In genomic region chr1:161432091-161432490, GRCh38 we compare ENCODE assay signal across 23 cellular contexts.
"Had no signal": no experiment of that assay in that cellular context is flagged by ENCODE, and none has a peak within 500 bp of the region (broad histone marks: within the 10 kb centered on the region; RNA-seq: fewer than 3 reads in every experiment).

No MANE protein-coding gene starts in this region.

- H3K36me3 ChIP-seq: neural progenitor cell, ovary, right lobe of liver, sigmoid colon, stomach, transverse colon, upper lobe of right lung, uterus had no signal

- H2AFZ ChIP-seq: neural progenitor cell, parathyroid adenoma had no signal

- DNase-seq: natural killer cell; occipital lobe; ovary; posterior cingulate gyrus; psoas muscle; right cardiac atrium; right lobe of liver; sigmoid colon; small intestine; stimulated activated CD4-positive, alpha-beta T cell treated with anti-CD3 and anti-CD28 coated beads, Interleukin-15, amount 100 ng/mL, for 24 hours; stimulated activated CD4-positive, alpha-beta T cell treated with anti-CD3 and anti-CD28 coated beads, Interleukin-2, amount 100 ng/mL, for 24 hours; stimulated activated CD4-positive, alpha-beta T cell treated with anti-CD3 and anti-CD28 coated beads, Interleukin-2, amount 100 ng/mL, for 48 hours; stimulated activated CD4-positive, alpha-beta T cell treated with anti-CD3 and anti-CD28 coated beads, Interleukin-4, amount 100 ng/mL, for 24 hours; stimulated activated naive B cell treated with anti-CD40 and anti-IgM and Interleukin-4, amounts not matched to agents 10 μg/mL and 1 μg/mL and 100 μg/mL, for 72 hours; stimulated activated naive CD4-positive, alpha-beta T cell treated with Interleukin-2 at 50 U/mL for 16 hours; stomach; tibial artery; transverse colon; upper lobe of right lung; uterus had no signal

- FAIRE-seq: small intestine had no signal

- H3K4me3 ChIP-seq: neural progenitor cell, ovary, psoas muscle, right lobe of liver, sigmoid colon, stomach, tibial artery, transverse colon, upper lobe of right lung, uterus had no signal

- H3K4me1 ChIP-seq: neural progenitor cell, parathyroid adenoma, psoas muscle, right lobe of liver, sigmoid colon, tibial artery, transverse colon, upper lobe of right lung, uterus had no signal

- H3K4me2 ChIP-seq: neural progenitor cell had no signal

- H3K9ac ChIP-seq: neural progenitor cell, parathyroid adenoma had no signal

- H3K27ac ChIP-seq: neural progenitor cell, ovary, parathyroid adenoma, psoas muscle, right lobe of liver, sigmoid colon, stomach, tibial artery, transverse colon, upper lobe of right lung, uterus had no signal

- ATAC-seq: natural killer cell; psoas muscle; right cardiac atrium; right lobe of liver; stimulated activated effector memory CD8-positive, alpha-beta T cell treated with anti-CD3 and anti-CD28 coated beads, Interleukin-12 subunit alpha, Interleukin-12 subunit beta, amount 100 ng/mL, for 72 hours; stimulated activated naive B cell treated with anti-CD40 and anti-IgM and Interleukin-4, amounts not matched to agents 10 μg/mL and 1 μg/mL and 100 μg/mL, for 72 hours; upper lobe of right lung had no signal

- H3K79me2 ChIP-seq: parathyroid adenoma had no signal

- H3K27me3 ChIP-seq: ovary, right lobe of liver, upper lobe of right lung, uterus had no signal

- H3K9me3 ChIP-seq: ovary, psoas muscle, right lobe of liver, sigmoid colon, stomach, tibial artery, transverse colon, upper lobe of right lung, uterus had no signal
